Comparison of ENCODE assay signal across 8 cellular contexts in genomic region chr13:24580315-24580714, GRCh38.
DNase-seq lines count a peak whose midpoint lies in the region; ATAC-seq and TF ChIP-seq lines count a peak whose summit lies in the region.
"Not testable (repeated sequence)": the region's sequence is repeated elsewhere in the genome, so short reads cannot be mapped to it uniquely, and the experiment has no call there.

No MANE protein-coding gene starts in this region.

- intact Hi-C loops in ovary (cut with DNase I), result not testable (repeated sequence)

- TF ChIP-seq EP300 in Ishikawa (IDR thresholded peaks at IDR 0.05; ENCODE audit: borderline replicate concordance); ovary (IDR thresholded peaks at IDR 0.05): not testable (repeated sequence)

- peak; percentile 62 for TF ChIP-seq RAD21 in Ishikawa (IDR thresholded peaks at IDR 0.05; ENCODE audit: low read depth)

- H3K27ac Mint-ChIP-seq in activated CD4-positive, alpha-beta T cell treated with anti-CD3 and anti-CD28 coated beads, Interleukin-2, amount 10 ng/mL, durations not matched to agents 7 days and 5 days; effector memory CD8-positive, alpha-beta T cell: not testable (repeated sequence)

- H3K4me3 ChIP-seq in ovary, result not testable (repeated sequence)

- not testable (repeated sequence) for TF ChIP-seq POLR2A in ovary (IDR thresholded peaks at IDR 0.05)

- H3K27me3 Mint-ChIP-seq in activated CD4-positive, alpha-beta T cell treated with anti-CD3 and anti-CD28 coated beads, Interleukin-2, amount 10 ng/mL, durations not matched to agents 7 days and 5 days, result peaks cover 18% of the 10 kb centered on the region
- H3K27me3 Mint-ChIP-seq in effector memory CD8-positive, alpha-beta T cell, result peaks cover 10 to 12% of the 10 kb centered on the region in 2 donors

- H3K36me3 ChIP-seq in ovary, result not testable (repeated sequence)

- DNase-seq in A172 (ENCODE audit: low spot score), result peak; percentile 18
- DNase-seq in ELF-1 (ENCODE audit: low read depth, low spot score), result peak; percentile 79
- DNase-seq in NCI-H82 (lab: John Stamatoyannopoulos, UW), result peak; percentile 68
- peak; percentile 10 for DNase-seq in activated CD4-positive, alpha-beta T cell treated with anti-CD3 and anti-CD28 coated beads, Interleukin-2, amount 10 ng/mL, durations not matched to agents 7 days and 5 days
- peak; percentile 7 to 25 (median 11) for DNase-seq in effector memory CD8-positive, alpha-beta T cell
- peak; percentile 7 for DNase-seq in iPS DF 4.7 (ENCODE audit: extremely low read depth, low spot score)
- DNase-seq in ovary, result peak in 1 of 5 donors; percentile 18

- ATAC-seq in effector memory CD8-positive, alpha-beta T cell (replicated peaks), result not testable (repeated sequence)

- H3K4me3 Mint-ChIP-seq in activated CD4-positive, alpha-beta T cell treated with anti-CD3 and anti-CD28 coated beads, Interleukin-2, amount 10 ng/mL, durations not matched to agents 7 days and 5 days, result not testable (repeated sequence)
- peak overlapping the region in 1 of 2 donors; percentile 62 for H3K4me3 Mint-ChIP-seq in effector memory CD8-positive, alpha-beta T cell

- peaks cover 14% of the 10 kb centered on the region for H3K4me1 Mint-ChIP-seq in activated CD4-positive, alpha-beta T cell treated with anti-CD3 and anti-CD28 coated beads, Interleukin-2, amount 10 ng/mL, durations not matched to agents 7 days and 5 days
- peaks cover 2 to 11% of the 10 kb centered on the region in 2 donors for H3K4me1 Mint-ChIP-seq in effector memory CD8-positive, alpha-beta T cell (ENCODE audit: low read depth in 2 of 2)

- H3K27ac ChIP-seq in ovary, result not testable (repeated sequence)

- not testable (repeated sequence) for H3K4me1 ChIP-seq in ovary (ENCODE audit: insufficient read depth)

- TF ChIP-seq CTCF in ovary (IDR thresholded peaks at IDR 0.05), result peak; percentile 13 to 40 (median 25)

- CTCF ChIA-PET in activated CD4-positive, alpha-beta T cell treated with anti-CD3 and anti-CD28 coated beads, Interleukin-2, amount 10 ng/mL, durations not matched to agents 7 days and 5 days (lab: Charles Lee), result not testable (repeated sequence)

- not testable (repeated sequence) for H3K9me3 ChIP-seq in ovary

- H3K27me3 ChIP-seq in ovary, result not testable (repeated sequence)

- H3K36me3 Mint-ChIP-seq in activated CD4-positive, alpha-beta T cell treated with anti-CD3 and anti-CD28 coated beads, Interleukin-2, amount 10 ng/mL, durations not matched to agents 7 days and 5 days (ENCODE audit: low read depth); effector memory CD8-positive, alpha-beta T cell (ENCODE audit: insufficient read depth): not testable (repeated sequence)

- WGBS in ovary, 3 donors, result 0% methylated on average over 1 of the region's 1 CpG

- H3K9me3 Mint-ChIP-seq in activated CD4-positive, alpha-beta T cell treated with anti-CD3 and anti-CD28 coated beads, Interleukin-2, amount 10 ng/mL, durations not matched to agents 7 days and 5 days, result peaks cover 12% of the 10 kb centered on the region
- not testable (repeated sequence) for H3K9me3 Mint-ChIP-seq in effector memory CD8-positive, alpha-beta T cell

- POLR2A ChIA-PET in activated CD4-positive, alpha-beta T cell treated with anti-CD3 and anti-CD28 coated beads, Interleukin-2, amount 10 ng/mL, durations not matched to agents 7 days and 5 days (lab: Charles Lee), result interaction anchor here (0.7 kb wide), 1 partner anchor 388 kb away, joined by 3 read pairs; no protein-coding TSS in a partner anchor
